In the genomic region with DNA sequence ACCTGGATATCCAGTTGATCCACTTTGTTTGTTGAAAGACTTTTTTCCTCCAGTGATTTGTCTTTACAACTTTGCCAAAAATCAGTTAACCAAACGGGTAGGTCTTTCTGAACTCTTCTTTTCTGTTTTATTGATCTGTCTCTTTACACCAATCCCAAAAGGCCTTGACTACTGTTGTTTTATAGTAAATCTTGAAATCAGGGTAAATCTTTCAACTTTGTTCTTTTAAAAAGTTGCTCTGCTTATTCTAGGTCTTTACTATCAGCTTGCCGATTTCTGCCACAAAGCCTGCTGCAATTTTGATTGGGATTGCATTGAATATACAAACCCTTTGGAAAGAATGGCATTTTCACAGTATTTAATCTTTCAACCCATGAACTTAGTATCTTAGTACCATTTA, we compare ENCODE assay signal across 2 cellular contexts.
A peak's percentile ranks its signal among the peaks of the same experiment; 100 is the strongest.
TF ChIP-seq lines count a peak whose summit lies in the region.

No MANE protein-coding gene starts in this region.

TF ChIP-seq in liver, 16 proteins besides CTCF, POLR2A, EP300 and RAD21:
- TF ChIP-seq, protein P1, sequence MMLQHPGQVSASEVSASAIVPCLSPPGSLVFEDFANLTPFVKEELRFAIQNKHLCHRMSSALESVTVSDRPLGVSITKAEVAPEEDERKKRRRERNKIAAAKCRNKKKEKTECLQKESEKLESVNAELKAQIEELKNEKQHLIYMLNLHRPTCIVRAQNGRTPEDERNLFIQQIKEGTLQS (IDR thresholded peaks at IDR 0.05), result no peak
- TF ChIP-seq RXRA (IDR thresholded peaks at IDR 0.05) (peak; percentile 34 to 55), TAF1 (conservative IDR thresholded peaks at IDR 0.05) (no peak), HNF4A (conservative IDR thresholded peaks at IDR 0.05) (peak; percentile 57 to 59), HNF4G (IDR thresholded peaks at IDR 0.05) (no peak), GABPA (IDR thresholded peaks at IDR 0.05 in 1 of 2, conservative IDR thresholded peaks at IDR 0.05 in 1 of 2) (no peak), JUND (IDR thresholded peaks at IDR 0.05) (peak in 1 of 2 donors; percentile 33), YY1 (IDR thresholded peaks at IDR 0.05) (no peak), FOXA2 (IDR thresholded peaks at IDR 0.05) (no peak), EGR1 (IDR thresholded peaks at IDR 0.05; ENCODE audit: low read depth in 2 of 2) (no peak), FOXA1 (IDR thresholded peaks at IDR 0.05) (no peak), SP1 (IDR thresholded peaks at IDR 0.05) (peak; percentile 11), NR2F2 (IDR thresholded peaks at IDR 0.05) (no peak)
- TF ChIP-seq, protein P2, sequence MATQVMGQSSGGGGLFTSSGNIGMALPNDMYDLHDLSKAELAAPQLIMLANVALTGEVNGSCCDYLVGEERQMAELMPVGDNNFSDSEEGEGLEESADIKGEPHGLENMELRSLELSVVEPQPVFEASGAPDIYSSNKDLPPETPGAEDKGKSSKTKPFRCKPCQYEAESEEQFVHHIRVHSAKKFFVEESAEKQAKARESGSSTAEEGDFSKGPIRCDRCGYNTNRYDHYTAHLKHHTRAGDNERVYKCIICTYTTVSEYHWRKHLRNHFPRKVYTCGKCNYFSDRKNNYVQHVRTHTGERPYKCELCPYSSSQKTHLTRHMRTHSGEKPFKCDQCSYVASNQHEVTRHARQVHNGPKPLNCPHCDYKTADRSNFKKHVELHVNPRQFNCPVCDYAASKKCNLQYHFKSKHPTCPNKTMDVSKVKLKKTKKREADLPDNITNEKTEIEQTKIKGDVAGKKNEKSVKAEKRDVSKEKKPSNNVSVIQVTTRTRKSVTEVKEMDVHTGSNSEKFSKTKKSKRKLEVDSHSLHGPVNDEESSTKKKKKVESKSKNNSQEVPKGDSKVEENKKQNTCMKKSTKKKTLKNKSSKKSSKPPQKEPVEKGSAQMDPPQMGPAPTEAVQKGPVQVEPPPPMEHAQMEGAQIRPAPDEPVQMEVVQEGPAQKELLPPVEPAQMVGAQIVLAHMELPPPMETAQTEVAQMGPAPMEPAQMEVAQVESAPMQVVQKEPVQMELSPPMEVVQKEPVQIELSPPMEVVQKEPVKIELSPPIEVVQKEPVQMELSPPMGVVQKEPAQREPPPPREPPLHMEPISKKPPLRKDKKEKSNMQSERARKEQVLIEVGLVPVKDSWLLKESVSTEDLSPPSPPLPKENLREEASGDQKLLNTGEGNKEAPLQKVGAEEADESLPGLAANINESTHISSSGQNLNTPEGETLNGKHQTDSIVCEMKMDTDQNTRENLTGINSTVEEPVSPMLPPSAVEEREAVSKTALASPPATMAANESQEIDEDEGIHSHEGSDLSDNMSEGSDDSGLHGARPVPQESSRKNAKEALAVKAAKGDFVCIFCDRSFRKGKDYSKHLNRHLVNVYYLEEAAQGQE (IDR thresholded peaks at IDR 0.05), result no peak
- TF ChIP-seq, protein P3, sequence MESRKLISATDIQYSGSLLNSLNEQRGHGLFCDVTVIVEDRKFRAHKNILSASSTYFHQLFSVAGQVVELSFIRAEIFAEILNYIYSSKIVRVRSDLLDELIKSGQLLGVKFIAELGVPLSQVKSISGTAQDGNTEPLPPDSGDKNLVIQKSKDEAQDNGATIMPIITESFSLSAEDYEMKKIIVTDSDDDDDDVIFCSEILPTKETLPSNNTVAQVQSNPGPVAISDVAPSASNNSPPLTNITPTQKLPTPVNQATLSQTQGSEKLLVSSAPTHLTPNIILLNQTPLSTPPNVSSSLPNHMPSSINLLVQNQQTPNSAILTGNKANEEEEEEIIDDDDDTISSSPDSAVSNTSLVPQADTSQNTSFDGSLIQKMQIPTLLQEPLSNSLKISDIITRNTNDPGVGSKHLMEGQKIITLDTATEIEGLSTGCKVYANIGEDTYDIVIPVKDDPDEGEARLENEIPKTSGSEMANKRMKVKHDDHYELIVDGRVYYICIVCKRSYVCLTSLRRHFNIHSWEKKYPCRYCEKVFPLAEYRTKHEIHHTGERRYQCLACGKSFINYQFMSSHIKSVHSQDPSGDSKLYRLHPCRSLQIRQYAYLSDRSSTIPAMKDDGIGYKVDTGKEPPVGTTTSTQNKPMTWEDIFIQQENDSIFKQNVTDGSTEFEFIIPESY (IDR thresholded peaks at IDR 0.05), result no peak
- TF ChIP-seq, protein P4, sequence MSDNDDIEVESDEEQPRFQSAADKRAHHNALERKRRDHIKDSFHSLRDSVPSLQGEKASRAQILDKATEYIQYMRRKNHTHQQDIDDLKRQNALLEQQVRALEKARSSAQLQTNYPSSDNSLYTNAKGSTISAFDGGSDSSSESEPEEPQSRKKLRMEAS (IDR thresholded peaks at IDR 0.05), result no peak

TF ChIP-seq in HepG2, 621 proteins besides CTCF, POLR2A, EP300 and RAD21 (continued from another document):
- TF ChIP-seq, protein P5, sequence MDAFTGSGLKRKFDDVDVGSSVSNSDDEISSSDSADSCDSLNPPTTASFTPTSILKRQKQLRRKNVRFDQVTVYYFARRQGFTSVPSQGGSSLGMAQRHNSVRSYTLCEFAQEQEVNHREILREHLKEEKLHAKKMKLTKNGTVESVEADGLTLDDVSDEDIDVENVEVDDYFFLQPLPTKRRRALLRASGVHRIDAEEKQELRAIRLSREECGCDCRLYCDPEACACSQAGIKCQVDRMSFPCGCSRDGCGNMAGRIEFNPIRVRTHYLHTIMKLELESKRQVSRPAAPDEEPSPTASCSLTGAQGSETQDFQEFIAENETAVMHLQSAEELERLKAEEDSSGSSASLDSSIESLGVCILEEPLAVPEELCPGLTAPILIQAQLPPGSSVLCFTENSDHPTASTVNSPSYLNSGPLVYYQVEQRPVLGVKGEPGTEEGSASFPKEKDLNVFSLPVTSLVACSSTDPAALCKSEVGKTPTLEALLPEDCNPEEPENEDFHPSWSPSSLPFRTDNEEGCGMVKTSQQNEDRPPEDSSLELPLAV (CRISPR knock-in tag; conservative IDR thresholded peaks at IDR 0.05; ENCODE audit: low read depth), result no peak
- TF ChIP-seq SP1 (IDR thresholded peaks at IDR 0.05), result no peak
- TF ChIP-seq SP1 (CRISPR knock-in tag; IDR thresholded peaks at IDR 0.05), result no peak
- no peak for TF ChIP-seq SRSF9 (IDR thresholded peaks at IDR 0.05; ENCODE audit: borderline replicate concordance, insufficient read depth, low read depth, low read length, poor library complexity, severe bottlenecking)
- no peak for TF ChIP-seq SPEN (CRISPR knock-in tag; IDR thresholded peaks at IDR 0.05; ENCODE audit: low read depth)
- no peak for TF ChIP-seq ZNF180 (CRISPR knock-in tag; IDR thresholded peaks at IDR 0.05; ENCODE audit: borderline replicate concordance, low read depth)
- TF ChIP-seq SRSF1 (optimal IDR thresholded peaks at IDR 0.05; ENCODE audit: low read depth, low read length), result no peak
- TF ChIP-seq, protein P6, sequence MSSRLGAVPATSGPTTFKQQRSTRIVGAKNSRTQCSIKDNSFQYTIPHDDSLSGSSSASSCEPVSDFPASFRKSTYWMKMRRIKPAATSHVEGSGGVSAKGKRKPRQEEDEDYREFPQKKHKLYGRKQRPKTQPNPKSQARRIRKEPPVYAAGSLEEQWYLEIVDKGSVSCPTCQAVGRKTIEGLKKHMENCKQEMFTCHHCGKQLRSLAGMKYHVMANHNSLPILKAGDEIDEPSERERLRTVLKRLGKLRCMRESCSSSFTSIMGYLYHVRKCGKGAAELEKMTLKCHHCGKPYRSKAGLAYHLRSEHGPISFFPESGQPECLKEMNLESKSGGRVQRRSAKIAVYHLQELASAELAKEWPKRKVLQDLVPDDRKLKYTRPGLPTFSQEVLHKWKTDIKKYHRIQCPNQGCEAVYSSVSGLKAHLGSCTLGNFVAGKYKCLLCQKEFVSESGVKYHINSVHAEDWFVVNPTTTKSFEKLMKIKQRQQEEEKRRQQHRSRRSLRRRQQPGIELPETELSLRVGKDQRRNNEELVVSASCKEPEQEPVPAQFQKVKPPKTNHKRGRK (CRISPR knock-in tag; IDR thresholded peaks at IDR 0.05), result no peak
- TF ChIP-seq, protein P7, sequence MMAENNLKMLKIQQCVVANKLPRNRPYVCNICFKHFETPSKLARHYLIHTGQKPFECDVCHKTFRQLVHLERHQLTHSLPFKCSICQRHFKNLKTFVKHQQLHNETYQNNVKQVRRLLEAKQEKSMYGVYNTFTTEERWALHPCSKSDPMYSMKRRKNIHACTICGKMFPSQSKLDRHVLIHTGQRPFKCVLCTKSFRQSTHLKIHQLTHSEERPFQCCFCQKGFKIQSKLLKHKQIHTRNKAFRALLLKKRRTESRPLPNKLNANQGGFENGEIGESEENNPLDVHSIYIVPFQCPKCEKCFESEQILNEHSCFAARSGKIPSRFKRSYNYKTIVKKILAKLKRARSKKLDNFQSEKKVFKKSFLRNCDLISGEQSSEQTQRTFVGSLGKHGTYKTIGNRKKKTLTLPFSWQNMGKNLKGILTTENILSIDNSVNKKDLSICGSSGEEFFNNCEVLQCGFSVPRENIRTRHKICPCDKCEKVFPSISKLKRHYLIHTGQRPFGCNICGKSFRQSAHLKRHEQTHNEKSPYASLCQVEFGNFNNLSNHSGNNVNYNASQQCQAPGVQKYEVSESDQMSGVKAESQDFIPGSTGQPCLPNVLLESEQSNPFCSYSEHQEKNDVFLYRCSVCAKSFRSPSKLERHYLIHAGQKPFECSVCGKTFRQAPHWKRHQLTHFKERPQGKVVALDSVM (CRISPR knock-in tag; IDR thresholded peaks at IDR 0.05), result no peak
- TF ChIP-seq, protein P8, sequence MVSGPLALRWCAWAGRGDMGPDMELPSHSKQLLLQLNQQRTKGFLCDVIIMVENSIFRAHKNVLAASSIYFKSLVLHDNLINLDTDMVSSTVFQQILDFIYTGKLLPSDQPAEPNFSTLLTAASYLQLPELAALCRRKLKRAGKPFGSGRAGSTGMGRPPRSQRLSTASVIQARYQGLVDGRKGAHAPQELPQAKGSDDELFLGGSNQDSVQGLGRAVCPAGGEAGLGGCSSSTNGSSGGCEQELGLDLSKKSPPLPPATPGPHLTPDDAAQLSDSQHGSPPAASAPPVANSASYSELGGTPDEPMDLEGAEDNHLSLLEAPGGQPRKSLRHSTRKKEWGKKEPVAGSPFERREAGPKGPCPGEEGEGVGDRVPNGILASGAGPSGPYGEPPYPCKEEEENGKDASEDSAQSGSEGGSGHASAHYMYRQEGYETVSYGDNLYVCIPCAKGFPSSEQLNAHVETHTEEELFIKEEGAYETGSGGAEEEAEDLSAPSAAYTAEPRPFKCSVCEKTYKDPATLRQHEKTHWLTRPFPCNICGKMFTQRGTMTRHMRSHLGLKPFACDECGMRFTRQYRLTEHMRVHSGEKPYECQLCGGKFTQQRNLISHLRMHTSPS (CRISPR knock-in tag; IDR thresholded peaks at IDR 0.05; ENCODE audit: low read depth), result no peak
- TF ChIP-seq ZNF205 (CRISPR knock-in tag; IDR thresholded peaks at IDR 0.05), result no peak
TF ChIP-seq in HepG2: peak in this region for 0.
